10 cellular contexts compared by ENCODE assay signal in genomic region chr14:97459180-97459579, GRCh38.
DNase-seq lines count a peak whose midpoint lies in the region; ATAC-seq and TF ChIP-seq lines count a peak whose summit lies in the region.
"Had no signal": no experiment of that assay in that cellular context is flagged by ENCODE, and none has a peak within 500 bp of the region (broad histone marks: within the 10 kb centered on the region; RNA-seq: fewer than 3 reads in every experiment).

No MANE protein-coding gene starts in this region.

- WGBS in upper lobe of left lung, 2 donors, result 60 to 65% methylated on average over 4 of the region's 4 CpGs
- WGBS in GM23248 (ENCODE audit: low coverage in 1 of 2, low lambda C conversion rate in 2 of 2, missing lambda C conversion rate in 2 of 2), 2 experiments, result 62 to 72% methylated on average over 4 of the region's 4 CpGs

- no peak for ATAC-seq in left ventricle myocardium superior
- peak in 1 of 2 donors; percentile 12 for ATAC-seq in upper lobe of left lung (ENCODE audit: low FRiP score in 2 of 2)
- ATAC-seq in HG02798 (IDR thresholded peaks at IDR 0.05; ENCODE audit: poor library complexity, unreplicated experiment), result no peak

- no peak overlapping the region for H3K4me2 ChIP-seq in GM23248 (ENCODE audit: unreplicated experiment)

- intact Hi-C loops in left ventricle myocardium inferior (cut with micrococcal nuclease), result no loop called here
- intact Hi-C loops in left ventricle myocardium superior (cut with micrococcal nuclease), result no loop called here
- intact Hi-C loops in activated T-helper 2 cell treated with anti-CD3 and anti-CD28 coated beads, Interferon-gamma antibody, Interleukin-2, Interleukin-4, amounts not matched to agents 10 μg/mL and 5 μg/mL and 100 μg/mL, durations not matched to agents 14 hours and 24 hours and 36 hours (cut with micrococcal nuclease), result loop anchor here (2.0 to 10.0 kb wide), 10 partner anchors 143 to 1808 kb away; no protein-coding TSS in a partner anchor

- no peak overlapping the region for H3K9ac ChIP-seq in GM23248

- no peaks in the 10 kb centered on the region for H3F3A ChIP-seq in GM23248 (ENCODE audit: insufficient read depth)

- peaks cover 64% of the 10 kb centered on the region for H3K27me3 ChIP-seq in left ventricle myocardium inferior (ENCODE audit: low read depth)
- H3K27me3 ChIP-seq in mononuclear cell (ENCODE audit: insufficient read depth, low read length), result no peaks in the 10 kb centered on the region
- no peaks in the 10 kb centered on the region for H3K27me3 ChIP-seq in upper lobe of left lung
- H3K27me3 ChIP-seq in GM23248 (replicated peaks; ENCODE audit: insufficient read depth), result no peaks in the 10 kb centered on the region

- no peaks in the 10 kb centered on the region for H3K9me2 ChIP-seq in GM23248 (ENCODE audit: insufficient read depth)

- DNase-seq in left ventricle myocardium inferior, result no peak
- DNase-seq in left ventricle myocardium superior, result no peak
- peak; percentile 43 for DNase-seq in activated T-helper 2 cell treated with anti-CD3 and anti-CD28 coated beads, Interferon-gamma antibody, Interleukin-2, Interleukin-4, amounts not matched to agents 10 μg/mL and 5 μg/mL and 100 μg/mL, durations not matched to agents 14 hours and 24 hours and 36 hours (ENCODE audit: low spot score)
- no peak for DNase-seq in upper lobe of left lung
- DNase-seq in NCI-H82 (lab: John Stamatoyannopoulos, UW), result no peak
- DNase-seq in GM23248, result no peak
- DNase-seq: NCI-H1694 treated with DMSO at 0.1 percent for 48 hours had no signal

- no peaks in the 10 kb centered on the region for H4K20me1 ChIP-seq in GM23248 (ENCODE audit: insufficient read depth)

- H3K27ac ChIP-seq in left ventricle myocardium inferior (replicated peaks) (no peak overlapping the region), upper lobe of left lung (peak overlapping the region in 2 of 4 donors; percentile 10 to 17), GM23248 (no peak overlapping the region)

- TF ChIP-seq CTCF in left ventricle myocardium inferior (IDR thresholded peaks at IDR 0.05; ENCODE audit: borderline replicate concordance), result no peak
- TF ChIP-seq CTCF in upper lobe of left lung (IDR thresholded peaks at IDR 0.05), result no peak

- H3K4me3 Mint-ChIP-seq in activated T-helper 2 cell treated with anti-CD3 and anti-CD28 coated beads, Interferon-gamma antibody, Interleukin-2, Interleukin-4, amounts not matched to agents 10 μg/mL and 5 μg/mL and 100 μg/mL, durations not matched to agents 14 hours and 24 hours and 36 hours (ENCODE audit: low read depth), result peak overlapping the region; percentile 84

- H3K4me1 ChIP-seq in left ventricle myocardium inferior (no peaks in the 10 kb centered on the region), mononuclear cell (ENCODE audit: insufficient read depth, low read length) (peaks cover 33% of the 10 kb centered on the region), upper lobe of left lung (peaks cover 0 to 13% (median 1%) of the 10 kb centered on the region in 4 donors), GM23248 (ENCODE audit: insufficient read depth) (no peaks in the 10 kb centered on the region)

- H3K4me3 ChIP-seq in left ventricle myocardium inferior (peak overlapping the region; percentile 53), mononuclear cell (ENCODE audit: low read length) (peak overlapping the region; percentile 22), upper lobe of left lung (peak overlapping the region in 3 of 4 donors; percentile 17 to 41 (median 40)), GM23248 (no peak overlapping the region)
- H3K4me3 ChIP-seq: lung had no signal

- H3K9me3 ChIP-seq in left ventricle myocardium inferior (replicated peaks), result peaks cover 18% of the 10 kb centered on the region
- peaks cover 4% of the 10 kb centered on the region for H3K9me3 ChIP-seq in mononuclear cell (ENCODE audit: low read depth, low read length)
- peaks cover 0 to 12% (median 4%) of the 10 kb centered on the region in 4 donors for H3K9me3 ChIP-seq in upper lobe of left lung
- H3K9me3 ChIP-seq in GM23248 (ENCODE audit: low read depth), result no peaks in the 10 kb centered on the region

- no peaks in the 10 kb centered on the region for H3K27me3 Mint-ChIP-seq in activated T-helper 2 cell treated with anti-CD3 and anti-CD28 coated beads, Interferon-gamma antibody, Interleukin-2, Interleukin-4, amounts not matched to agents 10 μg/mL and 5 μg/mL and 100 μg/mL, durations not matched to agents 14 hours and 24 hours and 36 hours (ENCODE audit: low read depth)

- in situ Hi-C loops in GM23248 (cut with MboI), result no loop called here

- no peak for TF ChIP-seq EP300 in upper lobe of left lung (IDR thresholded peaks at IDR 0.05)

- no peaks in the 10 kb centered on the region for H3K79me2 ChIP-seq in GM23248 (ENCODE audit: insufficient read depth)

- no peak overlapping the region for H2AFZ ChIP-seq in GM23248

- H3K9me3 Mint-ChIP-seq in activated T-helper 2 cell treated with anti-CD3 and anti-CD28 coated beads, Interferon-gamma antibody, Interleukin-2, Interleukin-4, amounts not matched to agents 10 μg/mL and 5 μg/mL and 100 μg/mL, durations not matched to agents 14 hours and 24 hours and 36 hours, result peaks cover 27% of the 10 kb centered on the region

- no peaks in the 10 kb centered on the region for H3K36me3 ChIP-seq in left ventricle myocardium inferior
- H3K36me3 ChIP-seq in upper lobe of left lung, result no peaks in the 10 kb centered on the region
- no peaks in the 10 kb centered on the region for H3K36me3 ChIP-seq in GM23248 (ENCODE audit: low read depth)

- peaks cover 78% of the 10 kb centered on the region for H3K36me3 Mint-ChIP-seq in activated T-helper 2 cell treated with anti-CD3 and anti-CD28 coated beads, Interferon-gamma antibody, Interleukin-2, Interleukin-4, amounts not matched to agents 10 μg/mL and 5 μg/mL and 100 μg/mL, durations not matched to agents 14 hours and 24 hours and 36 hours (ENCODE audit: low read depth)

- H3K27ac Mint-ChIP-seq in activated T-helper 2 cell treated with anti-CD3 and anti-CD28 coated beads, Interferon-gamma antibody, Interleukin-2, Interleukin-4, amounts not matched to agents 10 μg/mL and 5 μg/mL and 100 μg/mL, durations not matched to agents 14 hours and 24 hours and 36 hours, result peak overlapping the region; percentile 97

- no peak for TF ChIP-seq POLR2A in upper lobe of left lung (IDR thresholded peaks at IDR 0.05)

- peaks cover 57% of the 10 kb centered on the region for H3K4me1 Mint-ChIP-seq in activated T-helper 2 cell treated with anti-CD3 and anti-CD28 coated beads, Interferon-gamma antibody, Interleukin-2, Interleukin-4, amounts not matched to agents 10 μg/mL and 5 μg/mL and 100 μg/mL, durations not matched to agents 14 hours and 24 hours and 36 hours (ENCODE audit: low read depth)
